Comparison of ENCODE assay signal across 36 cellular contexts in genomic region chr5:43750809-43751208, GRCh38.
"Had no signal": no experiment of that assay in that cellular context is flagged by ENCODE, and none has a peak within 500 bp of the region (broad histone marks: within the 10 kb centered on the region; RNA-seq: fewer than 3 reads in every experiment).

No MANE protein-coding gene starts in this region.

- H3K27ac ChIP-seq: adrenal gland, body of pancreas, brain microvascular endothelial cell, breast epithelium, WERI-Rb-1 had no signal

- DNase-seq: activated CD4-positive, alpha-beta memory T cell treated with anti-CD3 and anti-CD28 coated beads for 36 hours; activated CD4-positive, alpha-beta T cell treated with anti-CD3 and anti-CD28 coated beads for 1 hour; activated CD4-positive, alpha-beta T cell treated with anti-CD3 and anti-CD28 coated beads for 36 hours; activated CD4-positive, alpha-beta T cell treated with anti-CD3 and anti-CD28 coated beads for 48 hours; activated CD4-positive, alpha-beta T cell treated with anti-CD3 and anti-CD28 coated beads, Interleukin-2, amount 50 U/mL, for 1 hour; activated CD4-positive, alpha-beta T cell treated with anti-CD3 and anti-CD28 coated beads, Interleukin-2, amount 50 U/mL, for 4 hours; activated CD4-positive, CD25-positive, alpha-beta regulatory T cell; activated CD8-positive, alpha-beta memory T cell treated with anti-CD3 and anti-CD28 coated beads, Interleukin-2, amount 50 U/mL, for 4 hours; activated CD8-positive, alpha-beta T cell treated with anti-CD3 and anti-CD28 coated beads for 36 hours; activated effector memory CD4-positive, alpha-beta T cell treated with anti-CD3 and anti-CD28 coated beads, Interleukin-2, amount 50 U/mL, for 16 hours; activated gamma-delta T cell treated with Interleukin-2 at 50 U/mL for 16 hours; activated naive CD4-positive, alpha-beta T cell; activated naive CD4-positive, alpha-beta T cell treated with anti-CD3 and anti-CD28 coated beads for 36 hours; activated naive CD4-positive, alpha-beta T cell treated with anti-CD3 and anti-CD28 coated beads, Interleukin-2, amount 50 U/mL, for 16 hours; activated naive CD8-positive, alpha-beta T cell treated with anti-CD3 and anti-CD28 coated beads for 36 hours; activated T-cell treated with anti-CD3 and anti-CD28 coated beads for 4 hours; activated T-cell treated with anti-CD3 and anti-CD28 coated beads, Interleukin-2, amount 50 U/mL, for 1 hour; activated T-cell treated with anti-CD3 and anti-CD28 coated beads, Interleukin-2, amount 50 U/mL, for 4 hours; activated T-cell treated with anti-CD3 and anti-CD28 coated beads, Interleukin-2, amount 50 U/mL, for 72 hours; adrenal gland; amniotic stem cell; aorta; body of pancreas; brain microvascular endothelial cell; central memory CD4-positive, alpha-beta T cell; T-helper 1 cell; T-helper 2 cell; T-helper 9 cell; WERI-Rb-1 had no signal

- H3K36me3 ChIP-seq: adrenal gland, brain microvascular endothelial cell, breast epithelium, WERI-Rb-1 had no signal

- H3K9me3 ChIP-seq: adrenal gland had no signal

- ATAC-seq: activated CD4-positive, alpha-beta T cell treated with anti-CD3 and anti-CD28 coated beads for 36 hours; activated CD4-positive, CD25-positive, alpha-beta regulatory T cell treated with anti-CD3 and anti-CD28 coated beads, Interleukin-2, amount 50 U/mL, for 24 hours; activated CD8-positive, alpha-beta T cell treated with anti-CD3 and anti-CD28 coated beads for 36 hours; activated naive CD4-positive, alpha-beta T cell treated with anti-CD3 and anti-CD28 coated beads, Interleukin-2, amount 50 U/mL, for 72 hours; activated T-cell treated with anti-CD3 and anti-CD28 coated beads, Interleukin-2, amount 50 U/mL, for 4 hours; activated T-cell treated with anti-CD3 and anti-CD28 coated beads, Interleukin-2, amount 50 U/mL, for 72 hours; activated T-helper 17 cell treated with anti-CD3 and anti-CD28 coated beads, Interleukin-2, amount 50 U/mL, for 72 hours; body of pancreas; WTC11 had no signal

- H3K27me3 ChIP-seq: adrenal gland, body of pancreas, brain microvascular endothelial cell, breast epithelium had no signal

- H3K4me1 ChIP-seq: adrenal gland, body of pancreas, breast epithelium had no signal

- H3K4me3 ChIP-seq: adrenal gland, body of pancreas, breast epithelium had no signal

- FAIRE-seq: astrocyte, TTC549 had no signal
